ENCODE assay signal across 8 cellular contexts in genomic region chr7:65750511-65751344, GRCh38.
DNase-seq lines count a peak whose midpoint lies in the region; ATAC-seq and TF ChIP-seq lines count a peak whose summit lies in the region.

No MANE protein-coding gene starts in this region.

- H3K9me3 ChIP-seq in psoas muscle: no peaks in the 10 kb centered on the region

- peak; percentile 82 for DNase-seq in NCI-H1694 (lab: John Stamatoyannopoulos, UW)
- DNase-seq in T-helper 1 cell: peak; percentile 75 to 91 (median 81)
- peak; percentile 87 for DNase-seq in amniotic stem cell (lab: John Stamatoyannopoulos, UW)
- DNase-seq in left ventricle myocardium superior: peak; percentile 95
- peak; percentile 91 to 93 for DNase-seq in psoas muscle

- peak overlapping the region; percentile 77 for H3K4me3 ChIP-seq in psoas muscle
- peak overlapping the region; percentile 94 for H3K4me3 ChIP-seq in urinary bladder (ENCODE audit: low read depth, low read length)

- ATAC-seq in GM18502 (IDR thresholded peaks at IDR 0.05; ENCODE audit: poor library complexity, unreplicated experiment): peak; percentile 99
- ATAC-seq in HG02938 (IDR thresholded peaks at IDR 0.05; ENCODE audit: unreplicated experiment): peak; percentile 98
- ATAC-seq in left ventricle myocardium superior: peak; percentile 100
- ATAC-seq in psoas muscle: peak; percentile 99 to 100 (median 100)

- H3K27ac ChIP-seq in psoas muscle (peak overlapping the region; percentile 70), urinary bladder (ENCODE audit: low read depth) (peak overlapping the region; percentile 82)

- WGBS in psoas muscle, 3 donors: 0 to 1% (median 1%) methylated on average over 58 to 69 of the region's 69 CpGs
- under 1% methylated on average over 69 of the region's 69 CpGs for WGBS in urinary bladder

- intact Hi-C loops in left ventricle myocardium superior (cut with micrococcal nuclease) (no loop called here), psoas muscle (cut with DNase I) (no loop called here)

- H3K36me3 ChIP-seq in psoas muscle (ENCODE audit: insufficient read depth in 1 of 2, low read depth in 1 of 2) (peaks cover 0 to 29% of the 10 kb centered on the region in 2 donors), urinary bladder (ENCODE audit: insufficient read depth) (no peaks in the 10 kb centered on the region)

- TF ChIP-seq CTCF in psoas muscle (IDR thresholded peaks at IDR 0.05): peak; percentile 4

- H3K27me3 ChIP-seq in psoas muscle (ENCODE audit: insufficient read depth in 3 of 3, low read length in 2 of 3): no peaks in the 10 kb centered on the region

- H3K4me1 ChIP-seq in psoas muscle (peaks cover 13% of the 10 kb centered on the region), urinary bladder (ENCODE audit: insufficient read depth) (peaks cover 2% of the 10 kb centered on the region)

Comparison
In these comparisons a context has a peak if more than half of its experiments do, and no peak if none do; other contexts are left out.
1. Peak in every context shown above with its lines: DNase-seq, ATAC-seq, H3K4me3 ChIP-seq and H3K27ac ChIP-seq.